In the genomic region with DNA sequence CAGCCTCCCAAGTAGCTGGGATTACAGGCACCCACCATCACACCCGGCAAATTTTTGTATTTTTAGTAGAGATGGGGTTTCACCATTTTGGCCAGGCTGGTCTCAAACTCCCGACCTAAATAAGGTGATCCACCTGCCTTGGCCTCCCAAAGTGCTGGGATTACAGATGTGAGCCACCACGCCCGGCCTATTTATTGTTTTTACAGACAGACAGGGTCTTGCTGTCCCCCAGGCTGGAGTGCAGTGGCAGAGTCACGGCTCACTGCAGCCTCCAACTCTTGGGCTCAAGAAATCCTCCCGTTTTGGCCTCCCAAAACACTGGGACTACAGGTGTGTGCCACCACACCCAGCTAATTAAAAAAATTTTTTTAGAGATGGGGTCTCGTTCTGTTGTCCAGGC, we compare ENCODE assay signal across 1 cellular context.
TF ChIP-seq lines count a peak whose summit lies in the region.

No MANE protein-coding gene starts in this region.

TF ChIP-seq in GM12878, 131 proteins besides CTCF, POLR2A, EP300 and RAD21:
- 0 out of 2 replicates have a peak, but pooled peaks have one; percentile 32 for TF ChIP-seq ZNF217 (IDR thresholded peaks at IDR 0.05)
